20 cellular contexts compared by ENCODE assay signal in the genomic region with DNA sequence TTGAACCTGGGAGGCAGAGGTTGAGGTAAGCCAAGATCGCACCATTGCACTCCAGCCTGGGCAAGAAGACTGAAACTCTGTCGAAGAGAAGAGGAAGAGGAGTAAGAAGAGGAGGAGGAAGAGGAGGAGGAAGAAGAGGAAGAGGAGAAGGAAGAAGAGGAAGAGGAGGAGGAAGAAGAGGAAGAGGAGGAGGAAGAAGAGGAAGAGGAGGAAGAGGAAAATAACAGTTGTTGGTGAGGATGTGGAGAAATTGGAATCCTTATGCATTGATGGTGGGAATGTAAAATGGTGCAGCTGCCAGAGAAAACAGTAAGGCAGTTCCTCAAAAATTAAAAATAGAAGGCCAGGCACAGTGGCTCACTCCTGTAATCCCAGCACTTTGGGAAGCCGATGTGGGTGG. TPM values are rescaled to one million over a fixed set of nuclear protein-coding genes. Genes with fewer than 3 reads are reported as not detected.
DNase-seq lines count a peak whose midpoint lies in the region; ATAC-seq and TF ChIP-seq lines count a peak whose summit lies in the region.
"Had no signal": no experiment of that assay in that cellular context is flagged by ENCODE, and none has a peak within 500 bp of the region (broad histone marks: within the 10 kb centered on the region; RNA-seq: fewer than 3 reads in every experiment).

No MANE protein-coding gene starts in this region.

- no peak overlapping the region for H3K9ac ChIP-seq in Loucy (ENCODE audit: low read depth, low read length, poor library complexity, severe bottlenecking)

- no peaks in the 10 kb centered on the region for H3K27me3 Mint-ChIP-seq in activated naive CD8-positive, alpha-beta T cell treated with anti-CD3 and anti-CD28 coated beads for 36 hours
- H3K27me3 Mint-ChIP-seq in activated naive CD8-positive, alpha-beta T cell treated with anti-CD3 and anti-CD28 coated beads, Interleukin-2, amount 50 U/mL, for 24 hours, result peaks cover 3% of the 10 kb centered on the region
- peaks cover 19% of the 10 kb centered on the region for H3K27me3 Mint-ChIP-seq in nephron progenitor cell (ENCODE audit: low read depth, poor library complexity)
- H3K27me3 Mint-ChIP-seq in effector memory CD8-positive, alpha-beta T cell, result peaks cover 15 to 17% of the 10 kb centered on the region in 2 donors
- H3K27me3 Mint-ChIP-seq: B cell; CD8-positive, alpha-beta memory T cell had no signal

- no peak overlapping the region for H3K27ac Mint-ChIP-seq in activated naive CD8-positive, alpha-beta T cell treated with anti-CD3 and anti-CD28 coated beads for 36 hours
- H3K27ac Mint-ChIP-seq in activated naive CD8-positive, alpha-beta T cell treated with anti-CD3 and anti-CD28 coated beads, Interleukin-2, amount 50 U/mL, for 24 hours, result no peak overlapping the region
- H3K27ac Mint-ChIP-seq in nephron progenitor cell, result peak overlapping the region; percentile 64
- no peak overlapping the region for H3K27ac Mint-ChIP-seq in effector memory CD8-positive, alpha-beta T cell
- H3K27ac Mint-ChIP-seq: B cell, GM23338 had no signal

- H3K27me3 ChIP-seq in Loucy (ENCODE audit: insufficient read depth, low read length, poor library complexity, severe bottlenecking), result no peaks in the 10 kb centered on the region

- H3K36me3 ChIP-seq in Loucy (ENCODE audit: insufficient read depth, low read length), result no peaks in the 10 kb centered on the region

- H3K4me2 ChIP-seq in Loucy (ENCODE audit: low read depth, low read length, poor library complexity, severe bottlenecking), result no peak overlapping the region
- H3K4me2 ChIP-seq: GM23338 had no signal

- ATAC-seq in activated naive CD8-positive, alpha-beta T cell treated with anti-CD3 and anti-CD28 coated beads, Interleukin-2, amount 50 U/mL, for 24 hours, result no peak
- no peak for ATAC-seq in effector memory CD8-positive, alpha-beta T cell (replicated peaks)
- ATAC-seq: GM23338, HCT116 had no signal

- no peaks in the 10 kb centered on the region for H3F3A ChIP-seq in Loucy (ENCODE audit: low read depth)

- no peaks in the 10 kb centered on the region for H4K20me1 ChIP-seq in Loucy (ENCODE audit: insufficient read depth, low read length, poor library complexity, severe bottlenecking)

- H3K36me3 Mint-ChIP-seq in activated naive CD8-positive, alpha-beta T cell treated with anti-CD3 and anti-CD28 coated beads for 36 hours, result peaks cover 7% of the 10 kb centered on the region
- H3K36me3 Mint-ChIP-seq in activated naive CD8-positive, alpha-beta T cell treated with anti-CD3 and anti-CD28 coated beads, Interleukin-2, amount 50 U/mL, for 24 hours (ENCODE audit: low read depth), result no peaks in the 10 kb centered on the region
- no peaks in the 10 kb centered on the region for H3K36me3 Mint-ChIP-seq in nephron progenitor cell (ENCODE audit: low read depth)
- no peaks in the 10 kb centered on the region for H3K36me3 Mint-ChIP-seq in effector memory CD8-positive, alpha-beta T cell (ENCODE audit: insufficient read depth)
- H3K36me3 Mint-ChIP-seq: CD4-positive, CD25-positive, alpha-beta regulatory T cell; CD8-positive, alpha-beta memory T cell had no signal

- no peaks in the 10 kb centered on the region for H3K4me1 ChIP-seq in Loucy (ENCODE audit: insufficient read depth, low read length, poor library complexity, severe bottlenecking)

- H3K9me2 ChIP-seq in Loucy (replicated peaks; ENCODE audit: low read depth, low read length), result no peaks in the 10 kb centered on the region

- H3K4me1 Mint-ChIP-seq in activated naive CD8-positive, alpha-beta T cell treated with anti-CD3 and anti-CD28 coated beads for 36 hours, result peaks cover 4% of the 10 kb centered on the region
- H3K4me1 Mint-ChIP-seq in activated naive CD8-positive, alpha-beta T cell treated with anti-CD3 and anti-CD28 coated beads, Interleukin-2, amount 50 U/mL, for 24 hours, result peaks cover 3% of the 10 kb centered on the region
- peaks cover 23% of the 10 kb centered on the region for H3K4me1 Mint-ChIP-seq in nephron progenitor cell
- H3K4me1 Mint-ChIP-seq in effector memory CD8-positive, alpha-beta T cell (ENCODE audit: low read depth in 2 of 2), result peaks cover 8 to 9% of the 10 kb centered on the region in 2 donors
- H3K4me1 Mint-ChIP-seq: B cell had no signal

- H3K9me3 ChIP-seq in Loucy (ENCODE audit: insufficient read depth, low read depth, low read length), result no peaks in the 10 kb centered on the region

- H2AFZ ChIP-seq in Loucy (ENCODE audit: low read length), result 0 out of 2 replicates have a peak overlapping the region, but pooled peaks have one; percentile 35
- H2AFZ ChIP-seq: GM23338 had no signal

- H3K4me3 ChIP-seq in Loucy (ENCODE audit: low read length, poor library complexity, severe bottlenecking), result no peak overlapping the region
- H3K4me3 ChIP-seq: GM23338 had no signal

- H3K79me2 ChIP-seq in Loucy (ENCODE audit: insufficient read depth, low read length), result no peaks in the 10 kb centered on the region

- TF ChIP-seq CTCF in Loucy (conservative IDR thresholded peaks at IDR 0.05; ENCODE audit: low read length) (no peak), nephron progenitor cell (IDR thresholded peaks at IDR 0.05) (no peak)

- no peak for DNase-seq in activated naive CD8-positive, alpha-beta T cell treated with anti-CD3 and anti-CD28 coated beads for 36 hours
- DNase-seq in activated naive CD8-positive, alpha-beta T cell treated with anti-CD3 and anti-CD28 coated beads, Interleukin-2, amount 50 U/mL, for 24 hours, result no peak
- DNase-seq in nephron progenitor cell (no peak), RPMI8226 (no peak), SW 1271 (lab: John Stamatoyannopoulos, UW) (no peak)
- no peak for DNase-seq in effector memory CD8-positive, alpha-beta T cell
- DNase-seq: C1 segment of cervical spinal cord; CD4-positive, CD25-positive, alpha-beta regulatory T cell; CD8-positive, alpha-beta memory T cell; COR-L47; DMS 273 treated with DMSO at 0.1 percent for 48 hours; DMS53; GF-D8; IMR-90 had no signal

- peak overlapping the region; percentile 33 for H3K4me3 Mint-ChIP-seq in activated naive CD8-positive, alpha-beta T cell treated with anti-CD3 and anti-CD28 coated beads for 36 hours
- H3K4me3 Mint-ChIP-seq in activated naive CD8-positive, alpha-beta T cell treated with anti-CD3 and anti-CD28 coated beads, Interleukin-2, amount 50 U/mL, for 24 hours, result no peak overlapping the region
- H3K4me3 Mint-ChIP-seq in nephron progenitor cell, result no peak overlapping the region
- H3K4me3 Mint-ChIP-seq in effector memory CD8-positive, alpha-beta T cell, result no peak overlapping the region
- H3K4me3 Mint-ChIP-seq: B cell; CD4-positive, CD25-positive, alpha-beta regulatory T cell; CD8-positive, alpha-beta memory T cell; GM23338 had no signal

- no peaks in the 10 kb centered on the region for H3K9me3 Mint-ChIP-seq in activated naive CD8-positive, alpha-beta T cell treated with anti-CD3 and anti-CD28 coated beads for 36 hours
- no peaks in the 10 kb centered on the region for H3K9me3 Mint-ChIP-seq in activated naive CD8-positive, alpha-beta T cell treated with anti-CD3 and anti-CD28 coated beads, Interleukin-2, amount 50 U/mL, for 24 hours
- no peaks in the 10 kb centered on the region for H3K9me3 Mint-ChIP-seq in nephron progenitor cell
- H3K9me3 Mint-ChIP-seq in effector memory CD8-positive, alpha-beta T cell, result no peaks in the 10 kb centered on the region
- H3K9me3 Mint-ChIP-seq: CD4-positive, CD25-positive, alpha-beta regulatory T cell; CD8-positive, alpha-beta memory T cell; GM23338 had no signal

RNA-seq across cellular contexts. Expression of a gene that starts 8.5 kb away (rescaled TPM):
- 1,000 to 10,000 TPM; 2,049 to 2,118 TPM for total RNA-seq in activated naive CD8-positive, alpha-beta T cell treated with anti-CD3 and anti-CD28 coated beads for 36 hours

RNA-seq across cellular contexts. Expression of a gene that starts 57.4 kb away (rescaled TPM):
- not detected for total RNA-seq in activated naive CD8-positive, alpha-beta T cell treated with anti-CD3 and anti-CD28 coated beads for 36 hours
- total RNA-seq: A172, Daoy, IMR-90 had no signal
